Comparison of ENCODE assay signal across 8 cellular contexts in genomic region chr16:685967-686366, GRCh38. TPM values are rescaled to one million over a fixed set of nuclear protein-coding genes. Genes with fewer than 3 reads are reported as not detected.
DNase-seq lines count a peak whose midpoint lies in the region; ATAC-seq and TF ChIP-seq lines count a peak whose summit lies in the region.

No MANE protein-coding gene starts in this region.

- H3K4me3 ChIP-seq in GM23248, result no peak overlapping the region

- 66 to 78% methylated on average over 9 of the region's 10 CpGs for WGBS in GM23248 (ENCODE audit: low coverage in 1 of 2, low lambda C conversion rate in 2 of 2, missing lambda C conversion rate in 2 of 2), 2 experiments

- H2AFZ ChIP-seq in GM23248, result no peak overlapping the region

- peak; percentile 78 for TF ChIP-seq CTCF in C4-2B (conservative IDR thresholded peaks at IDR 0.05)

- H3K9me3 ChIP-seq in GM23248 (ENCODE audit: low read depth), result no peaks in the 10 kb centered on the region

- DNase-seq in GM23248 (peak; percentile 74), UCSD-AML1 (lab: John Stamatoyannopoulos, UW; ENCODE audit: unreplicated experiment) (peak; percentile 45), left colon (peak in 1 of 2 donors; percentile 72), NCI-H128 (lab: John Stamatoyannopoulos, UW; ENCODE audit: unreplicated experiment) (no peak), GDM1 (lab: John Stamatoyannopoulos, UW) (no peak), activated gamma-delta T cell (lab: John Stamatoyannopoulos, UW) (no peak)

- H3K27ac ChIP-seq in C4-2B, result peak overlapping the region; percentile 94
- H3K27ac ChIP-seq in GM23248, result no peak overlapping the region

- peaks cover 23% of the 10 kb centered on the region for H3K4me1 ChIP-seq in GM23248 (ENCODE audit: insufficient read depth)

- ATAC-seq in left colon (peak; percentile 13), HG03097 (IDR thresholded peaks at IDR 0.05; ENCODE audit: low FRiP score, unreplicated experiment) (no peak)

- H3K4me2 ChIP-seq in GM23248 (ENCODE audit: unreplicated experiment), result no peak overlapping the region

- no peaks in the 10 kb centered on the region for H4K20me1 ChIP-seq in GM23248 (ENCODE audit: insufficient read depth)

- intact Hi-C loops in left colon (cut with DNase I, micrococcal nuclease), result no loop called here

- peaks cover 57% of the 10 kb centered on the region for H3K79me2 ChIP-seq in GM23248 (ENCODE audit: insufficient read depth)

- H3F3A ChIP-seq in GM23248 (ENCODE audit: insufficient read depth), result peaks cover 15% of the 10 kb centered on the region; the same call in 1 of the 2 replicates

- peaks cover 11% of the 10 kb centered on the region; the same call in 1 of the 2 replicates for H3K36me3 ChIP-seq in GM23248 (ENCODE audit: low read depth)

- H3K27me3 ChIP-seq in GM23248 (replicated peaks; ENCODE audit: insufficient read depth), result no peaks in the 10 kb centered on the region

- H3K9ac ChIP-seq in GM23248, result no peak overlapping the region

- H3K9me2 ChIP-seq in GM23248 (ENCODE audit: insufficient read depth), result no peaks in the 10 kb centered on the region

- in situ Hi-C loops in GM23248 (cut with MboI), result no loop called here

RNA-seq across cellular contexts. Expression of gene JMJD8, which starts 1.8 kb away (rescaled TPM):
- 88.8 and 96.3 TPM in 2 replicates for total RNA-seq in GM23248 (2014; rRNA removed; shearing (Covaris generic))
- 87.9 and 91.6 TPM in 2 replicates for polyA plus RNA-seq in GM23248 (2016; fragmentation: Nextera tagmentation; extraction: Ambion mirVana)
- 10 to 100 TPM; 41.6 to 49.2 TPM for total RNA-seq in left colon

RNA-seq across cellular contexts. Expression of gene WDR24, which starts 4.2 kb away (rescaled TPM):
- 1.3 and 3.4 TPM in 2 replicates for total RNA-seq in GM23248 (2014; rRNA removed; shearing (Covaris generic))
- 13.1 and 13.7 TPM in 2 replicates for polyA plus RNA-seq in GM23248 (2016; fragmentation: Nextera tagmentation; extraction: Ambion mirVana)
- total RNA-seq in left colon, result 10 to 100 TPM in 1 of 2 donors, 1 to 10 TPM in 1; 9.5 to 10.6 TPM

RNA-seq across cellular contexts. Expression of gene STUB1, which starts 5.8 kb away (rescaled TPM):
- total RNA-seq in GM23248 (2014; rRNA removed; shearing (Covaris generic)), result 183 and 201 TPM in 2 replicates
- 207 and 216 TPM in 2 replicates for polyA plus RNA-seq in GM23248 (2016; fragmentation: Nextera tagmentation; extraction: Ambion mirVana)
- total RNA-seq in left colon, result 100 to 1,000 TPM in 1 of 2 donors, 10 to 100 TPM in 1; 86.6 to 105 TPM

RNA-seq across cellular contexts. Expression of gene RHBDL1, which starts 10.5 kb away (rescaled TPM):
- 0.89 and 2.1 TPM in 2 replicates for total RNA-seq in GM23248 (2014; rRNA removed; shearing (Covaris generic))
- polyA plus RNA-seq in GM23248 (2016; fragmentation: Nextera tagmentation; extraction: Ambion mirVana), result 0.90 and 1.5 TPM in 2 replicates
- 1 to 10 TPM; 4.4 to 5.3 TPM for total RNA-seq in left colon

RNA-seq across cellular contexts. Expression of gene RHOT2, which starts 18.0 kb away (rescaled TPM):
- 44.9 and 65.9 TPM in 2 replicates for total RNA-seq in GM23248 (2014; rRNA removed; shearing (Covaris generic))
- 65.1 and 70.0 TPM in 2 replicates for polyA plus RNA-seq in GM23248 (2016; fragmentation: Nextera tagmentation; extraction: Ambion mirVana)
- 100 to 1,000 TPM; 118 to 158 TPM for total RNA-seq in left colon

Comparison
In these comparisons a context has a peak if more than half of its experiments do, and no peak if none do; other contexts are left out.
1. DNase-seq: peak in GM23248 (single experiment) and UCSD-AML1 (single experiment); none in NCI-H128 (single experiment), GDM1 (single experiment) and activated gamma-delta T cell (single experiment).